In the genomic region with DNA sequence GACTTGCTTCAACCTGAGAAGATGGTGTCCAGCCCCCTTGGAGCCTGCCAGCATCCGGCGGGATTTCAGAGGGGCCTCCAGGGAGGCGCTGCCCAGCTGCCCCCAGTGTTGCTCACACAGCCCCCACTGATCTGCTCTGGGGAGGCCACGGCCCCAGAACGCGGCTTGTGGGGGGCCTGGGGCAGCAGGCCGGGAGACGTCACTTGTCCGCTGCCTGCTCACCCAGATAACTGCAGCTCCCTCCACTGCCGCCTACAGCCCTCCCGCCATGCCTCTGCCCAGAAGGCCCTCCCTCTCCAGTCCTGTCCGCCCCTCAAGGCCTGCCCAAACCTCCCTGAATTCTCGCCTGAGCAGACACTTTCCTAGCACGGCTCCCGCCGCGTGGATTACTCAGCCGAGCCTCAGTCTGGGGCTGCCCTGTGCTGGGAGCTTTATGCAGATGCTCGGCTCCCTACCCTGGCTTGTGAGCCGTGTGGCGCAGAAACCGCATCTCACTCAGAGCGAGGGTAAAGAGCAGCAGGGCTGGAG, we compare ENCODE assay signal across 8 cellular contexts.
A peak's percentile ranks its signal among the peaks of the same experiment; 100 is the strongest.
DNase-seq lines count a peak whose midpoint lies in the region; ATAC-seq lines count a peak whose summit lies in the region.

No MANE protein-coding gene starts in this region.

- no peak for ATAC-seq in GM18861 (IDR thresholded peaks at IDR 0.05; ENCODE audit: unreplicated experiment)
- no peak for ATAC-seq in GM18520 (IDR thresholded peaks at IDR 0.05; ENCODE audit: unreplicated experiment)
- no peak for ATAC-seq in HG03280 (IDR thresholded peaks at IDR 0.05; ENCODE audit: unreplicated experiment)

- H3K27ac ChIP-seq in angular gyrus (ENCODE audit: low read depth, low read length): peak overlapping the region; percentile 65

- DNase-seq in AG20443 (ENCODE audit: low spot score) (peak; percentile 57), NAMALWA (ENCODE audit: low spot score) (peak; percentile 37), kidney glomerular epithelial cell (lab: John Stamatoyannopoulos, UW) (peak; percentile 21)
- DNase-seq in stimulated activated CD8-positive, alpha-beta memory T cell treated with anti-CD3 and anti-CD28 coated beads, Interleukin-4, amount 100 ng/mL, for 48 hours: peak; percentile 70
